11 cellular contexts compared by ENCODE assay signal in genomic region chr1:152107984-152108898, GRCh38. TPM values are rescaled to one million over a fixed set of nuclear protein-coding genes. Genes with fewer than 3 reads are reported as not detected.
DNase-seq lines count a peak whose midpoint lies in the region; ATAC-seq, FAIRE-seq and TF ChIP-seq lines count a peak whose summit lies in the region.
"Had no signal": no experiment of that assay in that cellular context is flagged by ENCODE, and none has a peak within 500 bp of the region (broad histone marks: within the 10 kb centered on the region; RNA-seq: fewer than 3 reads in every experiment).

No MANE protein-coding gene starts in this region.

- H3K9ac ChIP-seq in keratinocyte (ENCODE audit: control insufficient read depth, extremely low read depth, insufficient read depth, low read length): peak overlapping the region; percentile 9

- peaks cover 0 to 54% of the 10 kb centered on the region in 2 donors for H3K27me3 ChIP-seq in body of pancreas
- H3K27me3 ChIP-seq in keratinocyte (ENCODE audit: control insufficient read depth, extremely low read depth, insufficient read depth, low read length): peaks cover 39% of the 10 kb centered on the region

- intact Hi-C loops in body of pancreas (cut with DNase I): no loop called here

- no peaks in the 10 kb centered on the region for H3K9me1 ChIP-seq in keratinocyte (ENCODE audit: control insufficient read depth, extremely low read depth, insufficient read depth, low read length)

- peaks cover 28% of the 10 kb centered on the region for H3K4me1 ChIP-seq in A549
- H3K4me1 ChIP-seq in body of pancreas: peaks cover 54% of the 10 kb centered on the region
- peaks cover 13% of the 10 kb centered on the region for H3K4me1 ChIP-seq in keratinocyte (ENCODE audit: control insufficient read depth, extremely low read depth, insufficient read depth, low read length)

- no peaks in the 10 kb centered on the region for H3K79me2 ChIP-seq in keratinocyte (ENCODE audit: control insufficient read depth, insufficient read depth, low read length)

- H3K27me3 Mint-ChIP-seq in naive thymus-derived CD8-positive, alpha-beta T cell: peaks cover 9 to 27% (median 18%) of the 10 kb centered on the region in 5 donors

- no peak for TF ChIP-seq EP300 in A549 (IDR thresholded peaks at IDR 0.05)

- POLR2A ChIA-PET in A549 (lab: Yijun Ruan, JAX): interaction anchor here (0.5 to 2.7 kb wide), 6 partner anchors 55 to 697 kb away, joined by 3 to 20 read pairs (median 4); partner anchors contain the start of genes S100A11 and THEM4
- POLR2A ChIA-PET in naive thymus-derived CD8-positive, alpha-beta T cell (lab: Charles Lee): no interaction called here

- H3K4me2 ChIP-seq in A549 (peak overlapping the region; percentile 98), keratinocyte (ENCODE audit: control insufficient read depth, extremely low read depth, insufficient read depth, low read depth, low read length) (peak overlapping the region; percentile 96)

- peak overlapping the region; percentile 49 for H3K4me3 ChIP-seq in A549
- no peak overlapping the region for H3K4me3 ChIP-seq in body of pancreas
- peak overlapping the region; percentile 31 to 67 (median 56) for H3K4me3 ChIP-seq in keratinocyte (ENCODE audit: control insufficient read depth in 2 of 3, extremely low read depth in 1 of 3, insufficient read depth in 2 of 3, low read depth in 1 of 3, low read length in 3 of 3)

- peak overlapping the region; percentile 27 to 64; a peak in 4 of 6 replicates for H3K27ac ChIP-seq in A549
- H3K27ac ChIP-seq in body of pancreas: no peak overlapping the region
- H3K27ac ChIP-seq in keratinocyte (ENCODE audit: control insufficient read depth, insufficient read depth, low read length): no peak overlapping the region

- H3K9me3 Mint-ChIP-seq in naive thymus-derived CD8-positive, alpha-beta T cell: no peaks in the 10 kb centered on the region
- H3K9me3 Mint-ChIP-seq: effector memory CD8-positive, alpha-beta T cell had no signal

- H3K36me3 Mint-ChIP-seq in naive thymus-derived CD8-positive, alpha-beta T cell: peaks cover 0 to 3% (median 0%) of the 10 kb centered on the region in 3 donors

- TF ChIP-seq RAD21 in A549 (conservative IDR thresholded peaks at IDR 0.05 in 1 of 2, IDR thresholded peaks at IDR 0.05 in 1 of 2): no peak; a peak in 2 of 5 replicates

- peaks cover 0 to 11% (median 3%) of the 10 kb centered on the region in 4 donors for H3K4me1 Mint-ChIP-seq in naive thymus-derived CD8-positive, alpha-beta T cell

- FAIRE-seq in A549 (lab: Jason Lieb, UNC) (no peak), keratinocyte (lab: Jason Lieb, UNC) (peak; percentile 49), H54 (lab: Jason Lieb, UNC) (no peak)

- CTCF ChIA-PET in A549 (lab: Yijun Ruan, JAX): interaction anchor here (0.6 to 10.4 kb wide), 26 partner anchors 11 to 425 kb away, joined by 3 to 89 read pairs (median 4); partner anchors contain the start of genes RPTN and S100A11

- dilution Hi-C loops in keratinocyte (cut with MboI; ENCODE audit: extremely low pct_ligation_motif_present, low sequenced_read_pairs): no loop called here

- H3K4me3 Mint-ChIP-seq in naive thymus-derived CD8-positive, alpha-beta T cell: peak overlapping the region in 3 of 10 donors; percentile 42 to 67 (median 48)
- H3K4me3 Mint-ChIP-seq: effector memory CD8-positive, alpha-beta T cell had no signal

- H3K9me3 ChIP-seq in A549 (0 out of 3 replicates have a peak, but pooled peaks cover 2% of the 10 kb centered on the region), body of pancreas (peaks cover 0 to 16% (median 0%) of the 10 kb centered on the region in 3 donors), keratinocyte (ENCODE audit: control insufficient read depth, low read depth, low read length) (no peaks in the 10 kb centered on the region)

- TF ChIP-seq CTCF in A549 (IDR thresholded peaks at IDR 0.05) (peak; percentile 33; the same call in 2 of the 3 replicates), body of pancreas (IDR thresholded peaks at IDR 0.05) (no peak), keratinocyte (optimal IDR thresholded peaks at IDR 0.05 in 1 of 3, IDR thresholded peaks at IDR 0.05 in 1 of 3, conservative IDR thresholded peaks at IDR 0.05 in 1 of 3; ENCODE audit: extremely low read depth in 1 of 3, insufficient read depth in 2 of 3, low read length in 3 of 3) (peak in 1 of 3 experiments; percentile 32)

- H3K36me3 ChIP-seq in body of pancreas (replicated peaks in 1 of 2; ENCODE audit: insufficient read depth in 1 of 2, low read depth in 2 of 2) (no peaks in the 10 kb centered on the region), keratinocyte (ENCODE audit: control insufficient read depth in 2 of 2, extremely low read depth in 1 of 2, insufficient read depth in 2 of 2, low read length in 2 of 2) (no peaks in the 10 kb centered on the region)

- no peaks in the 10 kb centered on the region for H4K20me1 ChIP-seq in keratinocyte (ENCODE audit: control insufficient read depth, extremely low read depth, insufficient read depth, low read length)

- ATAC-seq in A549 (peak; percentile 21 to 33), body of pancreas (no peak), HG03095 (IDR thresholded peaks at IDR 0.05; ENCODE audit: unreplicated experiment) (no peak)
- no peak for ATAC-seq in naive thymus-derived CD8-positive, alpha-beta T cell
- ATAC-seq: effector memory CD8-positive, alpha-beta T cell had no signal

- WGBS in A549 (ENCODE audit: missing lambda C conversion rate): 2% methylated on average over 69 of the region's 69 CpGs
- WGBS in body of pancreas, 2 donors: 9 to 16% methylated on average over 69 of the region's 69 CpGs

- H2AFZ ChIP-seq in keratinocyte (ENCODE audit: control insufficient read depth, low read length): peak overlapping the region; percentile 89

- H3K27ac Mint-ChIP-seq in naive thymus-derived CD8-positive, alpha-beta T cell: no peak overlapping the region
- H3K27ac Mint-ChIP-seq: effector memory CD8-positive, alpha-beta T cell had no signal

- DNase-seq in A549 (ENCODE audit: low read depth in 1 of 2, low spot score in 1 of 2) (peak; percentile 18 to 83), HCEC 1CT (peak; percentile 80), body of pancreas (peak; percentile 9 to 19 (median 15)), keratinocyte (ENCODE audit: low read depth, low spot score) (no peak), H54 (ENCODE audit: insufficient read length, low spot score) (no peak)
- no peak for DNase-seq in naive thymus-derived CD8-positive, alpha-beta T cell
- no peak for DNase-seq in activated effector memory CD4-positive, alpha-beta T cell treated with anti-CD3 and anti-CD28 coated beads, Interleukin-2, amount 50 U/mL, for 16 hours
- DNase-seq: effector memory CD8-positive, alpha-beta T cell; NCI-H1436 treated with DMSO at 0.1 percent for 48 hours had no signal

- TF ChIP-seq POLR2A in A549 (IDR thresholded peaks at IDR 0.05; ENCODE audit: low read length): no peak
- no peak for TF ChIP-seq POLR2A in body of pancreas (IDR thresholded peaks at IDR 0.05)
- no peak for TF ChIP-seq POLR2A in H54 (IDR thresholded peaks at IDR 0.05; ENCODE audit: low read depth, low read length)

RNA-seq across cellular contexts. Expression of gene TCHH, which starts 7.0 kb away (rescaled TPM):
- polyA plus RNA-seq in A549 (2011; rRNA removed) (0.07 and 0.08 TPM in 2 replicates), A549 (2017; fragmentation: RNase III; extraction: RNeasy Plus Mini Kit Qiagen cat#74134 plus additional on column Dnase treatment) (0.07 to 0.11 TPM (median 0.09 TPM) in 3 replicates), keratinocyte (0.07 to 0.25 TPM (median 0.14 TPM) in 3 replicates)
- polyA plus RNA-seq in A549 (2012; cell fraction: cytosol; rRNA removed): under 0.01 and 0.01 TPM in 2 replicates
- polyA plus RNA-seq in A549 (2012; cell fraction: nucleus; rRNA removed): 0.02 and 0.05 TPM in 2 replicates
- 0.04 TPM in 1 of 2 replicates, not detected in the other for polyA minus RNA-seq in A549 (2011; rRNA and poly(A)+ RNA removed)
- under 1 TPM in 1 of 2 donors, not detected in 1; under 0.01 TPM for total RNA-seq in body of pancreas
- polyA plus RNA-seq in keratinocyte (2011; ENCODE audit: low read depth): 90.7 TPM
- 0.19 TPM in 2 replicates for polyA plus RNA-seq in keratinocyte (2011; cell fraction: cytosol; rRNA removed)
- 0.71 and 0.83 TPM in 2 replicates for polyA plus RNA-seq in keratinocyte (2011; cell fraction: nucleus; rRNA removed)
- 0.30 and 42.4 TPM in 2 replicates for polyA plus RNA-seq in keratinocyte (2012; ENCODE audit: low replicate concordance)
- 0.03 to 0.13 TPM in 2 of 3 replicates, not detected in the other for polyA minus RNA-seq in keratinocyte
- not detected for polyA minus RNA-seq in keratinocyte (2011; cell fraction: cytosol; rRNA and poly(A)+ RNA removed)
- 0.47 and 0.53 TPM in 2 replicates for polyA minus RNA-seq in keratinocyte (2011; cell fraction: nucleus; rRNA and poly(A)+ RNA removed)
- total RNA-seq in naive thymus-derived CD8-positive, alpha-beta T cell: not detected
- not detected for polyA plus RNA-seq in naive thymus-derived CD8-positive, alpha-beta T cell

RNA-seq across cellular contexts. Expression of gene TCHHL1, which starts 19.4 kb away (rescaled TPM):
- not detected in 2 replicates for polyA plus RNA-seq in A549 (2011; rRNA removed)
- polyA plus RNA-seq in A549 (2012; cell fraction: cytosol; rRNA removed): not detected in 2 replicates
- polyA plus RNA-seq in A549 (2012; cell fraction: nucleus; rRNA removed): not detected in 2 replicates
- polyA plus RNA-seq in A549 (2017; fragmentation: RNase III; extraction: RNeasy Plus Mini Kit Qiagen cat#74134 plus additional on column Dnase treatment): not detected in 3 replicates
- polyA minus RNA-seq in A549 (2011; rRNA and poly(A)+ RNA removed): not detected in 2 replicates
- not detected for total RNA-seq in body of pancreas
- polyA plus RNA-seq in keratinocyte: 0.08 TPM in 1 of 3 replicates, not detected in the others
- polyA plus RNA-seq in keratinocyte (2011; ENCODE audit: low read depth): 0.21 TPM
- polyA plus RNA-seq in keratinocyte (2011; cell fraction: cytosol; rRNA removed): 0.03 and 0.21 TPM in 2 replicates
- 0.05 and 0.34 TPM in 2 replicates for polyA plus RNA-seq in keratinocyte (2011; cell fraction: nucleus; rRNA removed)
- polyA plus RNA-seq in keratinocyte (2012; ENCODE audit: low replicate concordance): 0.06 and 0.10 TPM in 2 replicates
- 0.16 TPM in 1 of 3 replicates, not detected in the others for polyA minus RNA-seq in keratinocyte
- not detected for polyA minus RNA-seq in keratinocyte (2011; cell fraction: cytosol; rRNA and poly(A)+ RNA removed)
- polyA minus RNA-seq in keratinocyte (2011; cell fraction: nucleus; rRNA and poly(A)+ RNA removed): 0.21 and 0.23 TPM in 2 replicates
- total RNA-seq in naive thymus-derived CD8-positive, alpha-beta T cell: not detected
- not detected for polyA plus RNA-seq in naive thymus-derived CD8-positive, alpha-beta T cell
- total RNA-seq: Daoy had no signal

RNA-seq across cellular contexts. Expression of gene RPTN, which starts 50.8 kb away (rescaled TPM):
- polyA plus RNA-seq in A549 (2011; rRNA removed) (0.03 TPM in 1 of 2 replicates, not detected in the other), A549 (2017; fragmentation: RNase III; extraction: RNeasy Plus Mini Kit Qiagen cat#74134 plus additional on column Dnase treatment) (not detected in 3 replicates), keratinocyte (0.37 to 0.64 TPM (median 0.42 TPM) in 3 replicates)
- not detected in 2 replicates for polyA plus RNA-seq in A549 (2012; cell fraction: cytosol; rRNA removed)
- not detected in 2 replicates for polyA plus RNA-seq in A549 (2012; cell fraction: nucleus; rRNA removed)
- polyA minus RNA-seq in A549 (2011; rRNA and poly(A)+ RNA removed): not detected in 2 replicates
- total RNA-seq in body of pancreas: not detected
- 10.9 TPM for polyA plus RNA-seq in keratinocyte (2011; ENCODE audit: low read depth)
- 0.31 and 0.75 TPM in 2 replicates for polyA plus RNA-seq in keratinocyte (2011; cell fraction: cytosol; rRNA removed)
- polyA plus RNA-seq in keratinocyte (2011; cell fraction: nucleus; rRNA removed): 0.99 and 3.8 TPM in 2 replicates
- polyA plus RNA-seq in keratinocyte (2012; ENCODE audit: low replicate concordance): 0.18 and 5.0 TPM in 2 replicates
- 0.43 to 1.2 TPM (median 0.49 TPM) in 3 replicates for polyA minus RNA-seq in keratinocyte
- 0.77 TPM for polyA minus RNA-seq in keratinocyte (2011; cell fraction: cytosol; rRNA and poly(A)+ RNA removed)
- polyA minus RNA-seq in keratinocyte (2011; cell fraction: nucleus; rRNA and poly(A)+ RNA removed): 1.2 and 1.6 TPM in 2 replicates
- total RNA-seq in naive thymus-derived CD8-positive, alpha-beta T cell: not detected
- polyA plus RNA-seq in naive thymus-derived CD8-positive, alpha-beta T cell: not detected
- total RNA-seq: Daoy had no signal

Comparison
In these comparisons a context has a peak if more than half of its experiments do, and no peak if none do; other contexts are left out.
1. ATAC-seq: peak in A549 (2 of 2); none in body of pancreas (single experiment), HG03095 (single experiment) and naive thymus-derived CD8-positive, alpha-beta T cell (0 of 2).
2. DNase-seq: peak in A549 (2 of 2), HCEC 1CT (single experiment) and body of pancreas (4 of 4); none in keratinocyte (single experiment), H54 (single experiment), naive thymus-derived CD8-positive, alpha-beta T cell (0 of 10) and activated effector memory CD4-positive, alpha-beta T cell treated with anti-CD3 and anti-CD28 coated beads, Interleukin-2, amount 50 U/mL, for 16 hours (single experiment).
3. H3K27ac ChIP-seq: peak in A549 (2 of 2); none in body of pancreas (0 of 4) and keratinocyte (single experiment).
4. H3K4me3 ChIP-seq: peak in A549 (single experiment) and keratinocyte (3 of 3); none in body of pancreas (0 of 2).